Comparison of ENCODE assay signal across 21 cellular contexts in genomic region chr15:70379938-70380337, GRCh38.
DNase-seq lines count a peak whose midpoint lies in the region; ATAC-seq, FAIRE-seq and TF ChIP-seq lines count a peak whose summit lies in the region.
"Had no signal": no experiment of that assay in that cellular context is flagged by ENCODE, and none has a peak within 500 bp of the region (broad histone marks: within the 10 kb centered on the region; RNA-seq: fewer than 3 reads in every experiment).

No MANE protein-coding gene starts in this region.

- peak overlapping the region; percentile 41 for H3K27ac Mint-ChIP-seq in nephron progenitor cell
- H3K27ac Mint-ChIP-seq in stimulated activated memory B cell treated with anti-CD40 and anti-IgM and Interleukin-4, amounts not matched to agents 10 μg/mL and 1 μg/mL and 100 μg/mL, for 72 hours = no peak overlapping the region
- H3K27ac Mint-ChIP-seq: HFFc6 had no signal

- no peak overlapping the region for H3K4me3 Mint-ChIP-seq in nephron progenitor cell
- H3K4me3 Mint-ChIP-seq in stimulated activated memory B cell treated with anti-CD40 and anti-IgM and Interleukin-4, amounts not matched to agents 10 μg/mL and 1 μg/mL and 100 μg/mL, for 72 hours = no peak overlapping the region
- H3K4me3 Mint-ChIP-seq: HFFc6 had no signal

- no peak for TF ChIP-seq CTCF in nephron progenitor cell (IDR thresholded peaks at IDR 0.05)
- TF ChIP-seq CTCF in D721Med (IDR thresholded peaks at IDR 0.05; ENCODE audit: insufficient read depth, missing control alignments) = no peak

- peak overlapping the region; percentile 63 for H3K27ac ChIP-seq in KOPT-K1 (ENCODE audit: low read depth, low read length, poor library complexity, severe bottlenecking)
- H3K27ac ChIP-seq: BLaER1 treated with 17β-estradiol and CSF1 and Interleukin-3, amounts not matched to agents 10 nM and 100 nM; HL-60; KMS-11; PC-9; RWPE1 had no signal

- no peaks in the 10 kb centered on the region for H3K36me3 ChIP-seq in KOPT-K1 (ENCODE audit: insufficient read depth, low read length)
- H3K36me3 ChIP-seq: BLaER1 treated with 17β-estradiol and CSF1 and Interleukin-3, amounts not matched to agents 10 nM and 100 nM had no signal

- no peak for FAIRE-seq in D721Med (lab: Jason Lieb, UNC)

- peak; percentile 3 for ATAC-seq in stimulated activated memory B cell treated with anti-CD40 and anti-IgM and Interleukin-4, amounts not matched to agents 10 μg/mL and 1 μg/mL and 100 μg/mL, for 72 hours
- ATAC-seq in HG03442 (IDR thresholded peaks at IDR 0.05; ENCODE audit: unreplicated experiment) = no peak

- DNase-seq in ecto neural progenitor cell (ENCODE audit: low spot score) = peak; percentile 23
- DNase-seq in nephron progenitor cell = no peak
- no peak for DNase-seq in D721Med (ENCODE audit: insufficient read length, low spot score)
- no peak for DNase-seq in T-helper 9 cell
- DNase-seq: GDM1, H7, HFFc6, NCI-H1048, NCI-H1436, NCI-H2029, NCI-H345, NCI-H526, PC-9, SIG-M5 had no signal

- H3K27me3 Mint-ChIP-seq in nephron progenitor cell (ENCODE audit: low read depth, poor library complexity) = peaks cover 18% of the 10 kb centered on the region
- H3K27me3 Mint-ChIP-seq in stimulated activated memory B cell treated with anti-CD40 and anti-IgM and Interleukin-4, amounts not matched to agents 10 μg/mL and 1 μg/mL and 100 μg/mL, for 72 hours = peaks cover 25% of the 10 kb centered on the region

- peaks cover 8% of the 10 kb centered on the region for H3K9me3 ChIP-seq in KOPT-K1 (ENCODE audit: insufficient read depth, low read length, poor library complexity, severe bottlenecking)

- peaks cover 67% of the 10 kb centered on the region for H3K4me1 Mint-ChIP-seq in nephron progenitor cell
- H3K4me1 Mint-ChIP-seq in stimulated activated memory B cell treated with anti-CD40 and anti-IgM and Interleukin-4, amounts not matched to agents 10 μg/mL and 1 μg/mL and 100 μg/mL, for 72 hours = peaks cover 20% of the 10 kb centered on the region

- no peaks in the 10 kb centered on the region for H3K36me3 Mint-ChIP-seq in nephron progenitor cell (ENCODE audit: low read depth)
- H3K36me3 Mint-ChIP-seq in stimulated activated memory B cell treated with anti-CD40 and anti-IgM and Interleukin-4, amounts not matched to agents 10 μg/mL and 1 μg/mL and 100 μg/mL, for 72 hours = no peaks in the 10 kb centered on the region

- H3K9me3 Mint-ChIP-seq in nephron progenitor cell = peaks cover 13% of the 10 kb centered on the region
- peaks cover 5% of the 10 kb centered on the region for H3K9me3 Mint-ChIP-seq in stimulated activated memory B cell treated with anti-CD40 and anti-IgM and Interleukin-4, amounts not matched to agents 10 μg/mL and 1 μg/mL and 100 μg/mL, for 72 hours
